In genomic region chr6:55919909-55920308, GRCh38 we compare ENCODE assay signal across 15 cellular contexts. TPM values are rescaled to one million over a fixed set of nuclear protein-coding genes. Genes with fewer than 3 reads are reported as not detected.
DNase-seq lines count a peak whose midpoint lies in the region; ATAC-seq, FAIRE-seq and TF ChIP-seq lines count a peak whose summit lies in the region.
"Had no signal": no experiment of that assay in that cellular context is flagged by ENCODE, and none has a peak within 500 bp of the region (broad histone marks: within the 10 kb centered on the region; RNA-seq: fewer than 3 reads in every experiment).

No MANE protein-coding gene starts in this region.

- CTCF ChIA-PET in RWPE1 (lab: Yijun Ruan, JAX) = no interaction called here
- CTCF ChIA-PET in CD8-positive, alpha-beta T cell (lab: Charles Lee) = no interaction called here

- DNase-seq in H54 (ENCODE audit: insufficient read length, low spot score) = no peak
- DNase-seq in RWPE1 (ENCODE audit: low spot score) = no peak
- DNase-seq in epithelial cell of prostate (ENCODE audit: low read depth, low spot score) = peak; percentile 2
- no peak for DNase-seq in sciatic nerve (ENCODE audit: low spot score)
- no peak for DNase-seq in CD8-positive, alpha-beta T cell
- DNase-seq: 8988T, AML-193, DMS53, GF-D8 had no signal

- H3K36me3 Mint-ChIP-seq in CD8-positive, alpha-beta T cell = no peaks in the 10 kb centered on the region

- no peaks in the 10 kb centered on the region for H3K36me3 ChIP-seq in CD8-positive, alpha-beta T cell (ENCODE audit: insufficient read depth, low read length)
- H3K36me3 ChIP-seq: BLaER1, HAP-1 had no signal

- POLR2A ChIA-PET in RWPE1 (lab: Yijun Ruan, JAX; ENCODE audit: low non-redundant PET) = no interaction called here
- POLR2A ChIA-PET in CD8-positive, alpha-beta T cell (lab: Charles Lee) = no interaction called here

- ATAC-seq in sciatic nerve (peak; percentile 7), GM18867 (IDR thresholded peaks at IDR 0.05; ENCODE audit: unreplicated experiment) (no peak), GM19351 (IDR thresholded peaks at IDR 0.05; ENCODE audit: unreplicated experiment) (no peak)
- no peak for ATAC-seq in CD8-positive, alpha-beta T cell
- ATAC-seq: GM23338 had no signal

- H3K4me1 Mint-ChIP-seq in CD8-positive, alpha-beta T cell (ENCODE audit: low read depth) = no peaks in the 10 kb centered on the region

- no peak for TF ChIP-seq CTCF in RWPE1 (conservative IDR thresholded peaks at IDR 0.05; ENCODE audit: low read depth)
- no peak for TF ChIP-seq CTCF in CD8-positive, alpha-beta T cell (IDR thresholded peaks at IDR 0.05)

- H3K4me3 ChIP-seq in CD8-positive, alpha-beta T cell (ENCODE audit: low read depth, low read length) = no peak overlapping the region
- H3K4me3 ChIP-seq: BLaER1, GM23338, HAP-1 had no signal

- peak overlapping the region; percentile 64 for H3K27ac ChIP-seq in RWPE1
- H3K27ac ChIP-seq in epithelial cell of prostate = no peak overlapping the region
- H3K27ac ChIP-seq in CD8-positive, alpha-beta T cell (ENCODE audit: low read depth, low read length) = no peak overlapping the region
- H3K27ac ChIP-seq: BLaER1 had no signal

- intact Hi-C loops in sciatic nerve (cut with DNase I) = no loop called here
- intact Hi-C loops in CD8-positive, alpha-beta T cell (cut with DNase I, micrococcal nuclease) = no loop called here

- no peak overlapping the region for H3K4me3 Mint-ChIP-seq in CD8-positive, alpha-beta T cell
- H3K4me3 Mint-ChIP-seq: GM23338 had no signal

- H3K4me1 ChIP-seq in CD8-positive, alpha-beta T cell (ENCODE audit: insufficient read depth, low read length) = no peaks in the 10 kb centered on the region
- H3K4me1 ChIP-seq: BLaER1, HAP-1 had no signal

- H3K27me3 Mint-ChIP-seq in CD8-positive, alpha-beta T cell (ENCODE audit: low read depth) = no peaks in the 10 kb centered on the region

- H3K27me3 ChIP-seq in CD8-positive, alpha-beta T cell (ENCODE audit: insufficient read depth, low read length) = no peaks in the 10 kb centered on the region
- H3K27me3 ChIP-seq: BLaER1 had no signal

- H3K27ac Mint-ChIP-seq in CD8-positive, alpha-beta T cell = no peak overlapping the region
- H3K27ac Mint-ChIP-seq: GM23338 had no signal

- no peak for TF ChIP-seq POLR2A in H54 (IDR thresholded peaks at IDR 0.05; ENCODE audit: low read depth, low read length)

- peak; percentile 85 for FAIRE-seq in H54 (lab: Jason Lieb, UNC)

- H3K9me3 ChIP-seq in CD8-positive, alpha-beta T cell (ENCODE audit: low read length) = no peaks in the 10 kb centered on the region
- H3K9me3 ChIP-seq: BLaER1, HAP-1 had no signal

- peaks cover 9% of the 10 kb centered on the region for H3K9me3 Mint-ChIP-seq in CD8-positive, alpha-beta T cell
- H3K9me3 Mint-ChIP-seq: GM23338 had no signal

RNA-seq across cellular contexts. Expression of gene BMP5, which starts 44.5 kb away (rescaled TPM):
- 1.3 TPM for total RNA-seq in sciatic nerve
- not detected for total RNA-seq in CD8-positive, alpha-beta T cell
- total RNA-seq: HT-29 had no signal
